In genomic region chr1:244106173-244106572, GRCh38 we compare ENCODE assay signal across 17 cellular contexts. TPM values are rescaled to one million over a fixed set of nuclear protein-coding genes. Genes with fewer than 3 reads are reported as not detected.
DNase-seq lines count a peak whose midpoint lies in the region; ATAC-seq and TF ChIP-seq lines count a peak whose summit lies in the region.
"Had no signal": no experiment of that assay in that cellular context is flagged by ENCODE, and none has a peak within 500 bp of the region (broad histone marks: within the 10 kb centered on the region; RNA-seq: fewer than 3 reads in every experiment).

No MANE protein-coding gene starts in this region.

- H3K4me3 Mint-ChIP-seq in stimulated activated naive CD8-positive, alpha-beta T cell treated with anti-CD3 and anti-CD28 coated beads, Interleukin-15, amount 100 ng/mL, for 72 hours = no peak overlapping the region
- H3K4me3 Mint-ChIP-seq: CD4-positive, CD25-positive, alpha-beta regulatory T cell; CD8-positive, alpha-beta memory T cell; H9 had no signal

- H3K36me3 ChIP-seq in HEK293 (ENCODE audit: control insufficient read depth in 2 of 2, insufficient read depth in 1 of 2, low read length in 2 of 2) (no peaks in the 10 kb centered on the region), stomach (no peaks in the 10 kb centered on the region)
- H3K36me3 ChIP-seq: BE2C had no signal

- TF ChIP-seq CTCF in HEK293 (tag by site-specific recombination; IDR thresholded peaks at IDR 0.05) (no peak), stomach (IDR thresholded peaks at IDR 0.05) (no peak)

- H3K27me3 ChIP-seq in stomach = peaks cover 0 to 16% (median 0%) of the 10 kb centered on the region in 3 donors
- H3K27me3 ChIP-seq: BE2C had no signal

- POLR2A ChIA-PET in HEK293 (lab: Yijun Ruan, JAX) = no interaction called here

- H3K4me1 ChIP-seq in HEK293 (ENCODE audit: control insufficient read depth, insufficient read depth, low read length) (peaks cover 7% of the 10 kb centered on the region), stomach (peaks cover 0 to 21% (median 11%) of the 10 kb centered on the region in 4 donors)

- no peak for TF ChIP-seq POLR2A in stomach (IDR thresholded peaks at IDR 0.05)

- TF ChIP-seq EP300 in stomach (IDR thresholded peaks at IDR 0.05) = no peak

- H3K4me3 ChIP-seq in HEK293 (ENCODE audit: low read depth, low read length) = no peak overlapping the region
- no peak overlapping the region for H3K4me3 ChIP-seq in stomach
- H3K4me3 ChIP-seq: GM12878 had no signal

- H3K9me3 Mint-ChIP-seq in stimulated activated naive CD8-positive, alpha-beta T cell treated with anti-CD3 and anti-CD28 coated beads, Interleukin-15, amount 100 ng/mL, for 72 hours = no peaks in the 10 kb centered on the region
- H3K9me3 Mint-ChIP-seq: CD8-positive, alpha-beta memory T cell; H9 had no signal

- CTCF ChIA-PET in HEK293 (lab: Yijun Ruan, JAX) = interaction anchor here (0.7 to 1.2 kb wide), 2 partner anchors 13 to 43 kb away, joined by 3 read pairs; no protein-coding TSS in a partner anchor

- H3K27ac ChIP-seq in HEK293 (ENCODE audit: extremely low read depth, low read depth, low read length) (no peak overlapping the region), stomach (no peak overlapping the region)

- peaks cover under 1% of the 10 kb centered on the region for H3K27me3 Mint-ChIP-seq in stimulated activated naive CD8-positive, alpha-beta T cell treated with anti-CD3 and anti-CD28 coated beads, Interleukin-15, amount 100 ng/mL, for 72 hours

- H3K27ac Mint-ChIP-seq in stimulated activated naive CD8-positive, alpha-beta T cell treated with anti-CD3 and anti-CD28 coated beads, Interleukin-15, amount 100 ng/mL, for 72 hours = no peak overlapping the region
- H3K27ac Mint-ChIP-seq: CD4-positive, CD25-positive, alpha-beta regulatory T cell; CD8-positive, alpha-beta memory T cell; H9 had no signal

- H3K9me3 ChIP-seq in HEK293 (ENCODE audit: control insufficient read depth, insufficient read depth, low read depth, low read length) = no peaks in the 10 kb centered on the region
- no peaks in the 10 kb centered on the region for H3K9me3 ChIP-seq in stomach
- H3K9me3 ChIP-seq: BE2C had no signal

- DNase-seq in DMS 273 (lab: John Stamatoyannopoulos, UW; ENCODE audit: unreplicated experiment) = peak; percentile 62
- peak; percentile 86 for DNase-seq in NCI-H69 (lab: John Stamatoyannopoulos, UW)
- no peak for DNase-seq in stomach
- DNase-seq in stimulated activated naive CD8-positive, alpha-beta T cell treated with anti-CD3 and anti-CD28 coated beads, Interleukin-15, amount 100 ng/mL, for 72 hours = no peak
- no peak for DNase-seq in amniotic stem cell (lab: John Stamatoyannopoulos, UW)
- DNase-seq: ACHN; BE2C; C1 segment of cervical spinal cord; CD4-positive, CD25-positive, alpha-beta regulatory T cell; CD8-positive, alpha-beta memory T cell; COR-L47; DMS53; DND-41; EL; H9 had no signal

- 23 to 67% (median 54%) methylated on average over 3 of the region's 3 CpGs for WGBS in stomach, 5 donors

- intact Hi-C loops in stomach (cut with DNase I; ENCODE audit: low total_unique reads) = no loop called here

- no peak for ATAC-seq in stimulated activated naive CD8-positive, alpha-beta T cell treated with anti-CD3 and anti-CD28 coated beads, Interleukin-15, amount 100 ng/mL, for 72 hours
- ATAC-seq: GM12878 had no signal

- peaks cover 8% of the 10 kb centered on the region for H3K4me1 Mint-ChIP-seq in stimulated activated naive CD8-positive, alpha-beta T cell treated with anti-CD3 and anti-CD28 coated beads, Interleukin-15, amount 100 ng/mL, for 72 hours
- H3K4me1 Mint-ChIP-seq: H9 had no signal

TF ChIP-seq in HEK293, 187 proteins besides CTCF, POLR2A, EP300 and RAD21:
- TF ChIP-seq SCRT2 (tag by site-specific recombination; IDR thresholded peaks at IDR 0.05) = peak; percentile 78
- peak; percentile 72; the same call in 1 of the 2 replicates for TF ChIP-seq SCRT1 (tag by site-specific recombination; IDR thresholded peaks at IDR 0.05; ENCODE audit: borderline replicate concordance)
- no peak for TF ChIP-seq ZNF580 (tag by site-specific recombination; IDR thresholded peaks at IDR 0.05)
- no peak for TF ChIP-seq ZNF148 (tag by site-specific recombination; IDR thresholded peaks at IDR 0.05; ENCODE audit: borderline replicate concordance)
- TF ChIP-seq ZXDB (tag by site-specific recombination; IDR thresholded peaks at IDR 0.05) = no peak
- TF ChIP-seq ZNF623 (tag by site-specific recombination; IDR thresholded peaks at IDR 0.05) = no peak
- no peak for TF ChIP-seq ZNF626 (tag by site-specific recombination; IDR thresholded peaks at IDR 0.05)
- no peak for TF ChIP-seq HOXC10 (CRISPR knock-in tag; IDR thresholded peaks at IDR 0.05)
- TF ChIP-seq ZNF777 (tag by site-specific recombination; IDR thresholded peaks at IDR 0.05; ENCODE audit: borderline replicate concordance) = no peak
- TF ChIP-seq ZNF138 (tag by site-specific recombination; IDR thresholded peaks at IDR 0.05; ENCODE audit: borderline replicate concordance) = no peak
- no peak for TF ChIP-seq ZNF175 (tag by site-specific recombination; IDR thresholded peaks at IDR 0.05)
- TF ChIP-seq ZNF776 (tag by site-specific recombination; IDR thresholded peaks at IDR 0.05; ENCODE audit: borderline replicate concordance) = no peak
- no peak for TF ChIP-seq ZNF596 (tag by site-specific recombination; IDR thresholded peaks at IDR 0.05)

RNA-seq across cellular contexts. Expression of gene ZBTB18, which starts 55.1 kb away (rescaled TPM):
- 10 to 100 TPM; 14.6 to 27.2 (median 18.7) TPM for total RNA-seq in stomach
- 1 to 10 TPM; 5.7 to 7.4 (median 7.2) TPM for polyA plus RNA-seq in stomach

Comparison
In these comparisons a context has a peak if more than half of its experiments do, and no peak if none do; other contexts are left out.
1. DNase-seq: peak in DMS 273 (single experiment) and NCI-H69 (single experiment); none in stomach (single experiment), stimulated activated naive CD8-positive, alpha-beta T cell treated with anti-CD3 and anti-CD28 coated beads, Interleukin-15, amount 100 ng/mL, for 72 hours (0 of 2) and amniotic stem cell (single experiment).